28 cellular contexts compared by ENCODE assay signal in genomic region chr1:77051406-77051805, GRCh38.
"Had no signal": no experiment of that assay in that cellular context is flagged by ENCODE, and none has a peak within 500 bp of the region (broad histone marks: within the 10 kb centered on the region; RNA-seq: fewer than 3 reads in every experiment).

No MANE protein-coding gene starts in this region.

- H3K27me3 ChIP-seq: colonic mucosa, gastrocnemius medialis, ovary, testis, tibial artery had no signal

- DNase-seq: colonic mucosa; effector CD8-positive, alpha-beta T cell; endodermal cell; foreskin fibroblast; gastrocnemius medialis; head of caudate nucleus; left ventricle myocardium superior; lower lobe of right lung; naive thymus-derived CD8-positive, alpha-beta T cell; nephron progenitor cell; nucleus accumbens; ovary; posterior cingulate gyrus; psoas muscle; stimulated activated CD4-positive, alpha-beta T cell treated with anti-CD3 and anti-CD28 coated beads, Interleukin-12 subunit alpha, Interleukin-12 subunit beta, amount 100 ng/mL, for 4 hours; stimulated activated CD4-positive, alpha-beta T cell treated with anti-CD3 and anti-CD28 coated beads, Interleukin-1b, Interleukin-23, amount 100 ng/mL, for 48 hours; stimulated activated CD4-positive, alpha-beta T cell treated with anti-CD3 and anti-CD28 coated beads, Interleukin-4, amount 100 ng/mL, for 1 hour; stimulated activated CD8-positive, alpha-beta memory T cell treated with anti-CD3 and anti-CD28 coated beads, Interleukin-4, amount 100 ng/mL, for 48 hours; stimulated activated naive CD8-positive, alpha-beta T cell treated with anti-CD3 and anti-CD28 coated beads, Interleukin-15, Interleukin-2, amounts not matched to agents 100 U/mL and 50 U/mL, for 24 hours; substantia nigra; testis; tibial artery had no signal

- ATAC-seq: esophagus mucosa; gastrocnemius medialis; left ventricle myocardium superior; lower lobe of right lung; naive thymus-derived CD8-positive, alpha-beta T cell; psoas muscle; sciatic nerve; stimulated activated naive CD8-positive, alpha-beta T cell treated with anti-CD3 and anti-CD28 coated beads, Interleukin-15, Interleukin-2, amounts not matched to agents 100 U/mL and 50 U/mL, for 24 hours had no signal

- H3K27me3 Mint-ChIP-seq: dendritic cell treated with granulocyte-macrophage colony-stimulating factor and Interleukin-4, amounts not matched to agents 40 ng/mL and 50 ng/mL, for 4 days; type B pancreatic cell had no signal

- H3K4me2 ChIP-seq: smooth muscle cell had no signal

- H3K4me3 Mint-ChIP-seq: dendritic cell treated with granulocyte-macrophage colony-stimulating factor and Interleukin-4, amounts not matched to agents 40 ng/mL and 50 ng/mL, for 4 days; endodermal cell; naive thymus-derived CD8-positive, alpha-beta T cell; nephron progenitor cell; type B pancreatic cell had no signal

- H3K27ac ChIP-seq: colonic mucosa, epithelial cell of prostate, gastrocnemius medialis, lower lobe of right lung, ovary, psoas muscle, testis, tibial artery had no signal

- H3K27ac Mint-ChIP-seq: dendritic cell treated with granulocyte-macrophage colony-stimulating factor and Interleukin-4, amounts not matched to agents 40 ng/mL and 50 ng/mL, for 4 days; endodermal cell; naive thymus-derived CD8-positive, alpha-beta T cell; nephron progenitor cell; type B pancreatic cell had no signal

- H3K9me3 Mint-ChIP-seq: dendritic cell treated with granulocyte-macrophage colony-stimulating factor and Interleukin-4, amounts not matched to agents 40 ng/mL and 50 ng/mL, for 4 days; naive thymus-derived CD8-positive, alpha-beta T cell; nephron progenitor cell had no signal

- H3K4me1 Mint-ChIP-seq: endodermal cell, nephron progenitor cell had no signal

- H3K36me3 Mint-ChIP-seq: naive thymus-derived CD8-positive, alpha-beta T cell had no signal

- H3K4me1 ChIP-seq: colonic mucosa, gastrocnemius medialis, lower lobe of right lung, psoas muscle, testis, tibial artery had no signal

- H3K9me3 ChIP-seq: colonic mucosa, gastrocnemius medialis, lower lobe of right lung, ovary, psoas muscle, testis, tibial artery had no signal
